ENCODE assay signal across 10 cellular contexts in the genomic region with DNA sequence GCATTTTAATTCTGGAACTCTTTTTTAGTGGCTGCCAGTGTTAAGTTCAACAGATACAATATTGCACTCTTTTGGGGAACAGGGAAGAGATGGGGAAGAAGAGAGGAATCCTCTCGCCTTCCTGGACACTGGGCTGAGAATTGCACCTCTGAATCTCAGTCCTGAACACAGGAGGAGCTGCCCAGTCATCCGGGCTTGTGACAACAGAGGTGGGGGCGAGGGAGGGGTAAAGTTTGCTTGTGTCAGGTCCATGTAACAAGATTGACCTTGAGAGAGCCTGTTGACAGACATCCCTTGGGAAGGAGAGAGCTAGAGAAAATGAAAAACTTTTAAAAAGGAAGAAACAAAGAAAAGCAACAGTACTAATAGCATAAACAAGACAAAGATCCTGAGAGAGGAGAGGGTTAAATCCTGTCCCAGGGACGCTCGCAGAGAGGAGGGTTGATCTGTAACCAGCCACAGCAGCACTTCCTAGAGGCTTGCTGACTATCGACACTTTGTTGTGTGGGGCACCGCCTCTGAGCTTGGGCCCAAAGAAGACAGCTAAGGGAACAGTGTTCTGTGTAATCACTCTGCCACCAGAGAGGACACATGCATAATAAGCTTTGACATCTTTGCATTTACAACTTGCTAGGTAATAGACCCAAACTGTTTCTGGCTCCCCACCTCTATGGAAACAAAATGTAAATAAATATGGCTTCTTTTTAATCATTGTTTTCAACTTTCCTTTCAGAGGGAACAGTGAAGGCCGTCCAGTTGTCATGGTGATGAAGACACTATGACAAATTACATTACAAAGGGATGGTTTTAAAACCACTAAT.
DNase-seq lines count a peak whose midpoint lies in the region; ATAC-seq and TF ChIP-seq lines count a peak whose summit lies in the region.
"Had no signal": no experiment of that assay in that cellular context is flagged by ENCODE, and none has a peak within 500 bp of the region (broad histone marks: within the 10 kb centered on the region; RNA-seq: fewer than 3 reads in every experiment).

No MANE protein-coding gene starts in this region.

- no peaks in the 10 kb centered on the region for H3K9me3 Mint-ChIP-seq in activated T-helper 17 cell treated with anti-CD3 and anti-CD28 coated beads, Interleukin-2, amount 50 U/mL, for 72 hours

- H3K79me2 ChIP-seq in parathyroid adenoma: no peaks in the 10 kb centered on the region

- no peaks in the 10 kb centered on the region for H3K9me3 ChIP-seq in parathyroid adenoma (ENCODE audit: control insufficient read depth, low read length)
- no peaks in the 10 kb centered on the region for H3K9me3 ChIP-seq in vagina

- ATAC-seq in left ventricle myocardium superior (peak; percentile 76), GM18861 (IDR thresholded peaks at IDR 0.05; ENCODE audit: unreplicated experiment) (no peak)
- ATAC-seq in activated T-helper 17 cell treated with anti-CD3 and anti-CD28 coated beads, Interleukin-2, amount 50 U/mL, for 72 hours (replicated peaks): no peak

- DNase-seq in HT-29 (ENCODE audit: low spot score) (peak; percentile 23), SHP77 (lab: John Stamatoyannopoulos, UW) (peak; percentile 46 to 66), left ventricle myocardium superior (no peak), SIG-M5 treated with dmso at 0.1 percent for 504 hours (lab: John Stamatoyannopoulos, UW; ENCODE audit: unreplicated experiment) (no peak), vagina (ENCODE audit: extremely low spot score in 2 of 2) (no peak)
- DNase-seq: activated CD4-positive, alpha-beta T cell treated with anti-CD3 and anti-CD28 coated beads, Interleukin-2, amount 50 U/mL, for 1 hour; NCI-H1105 had no signal

- H3K27me3 Mint-ChIP-seq in activated T-helper 17 cell treated with anti-CD3 and anti-CD28 coated beads, Interleukin-2, amount 50 U/mL, for 72 hours: no peaks in the 10 kb centered on the region

- H3K9ac ChIP-seq in parathyroid adenoma: no peak overlapping the region

- intact Hi-C loops in left ventricle myocardium superior (cut with micrococcal nuclease): no loop called here
- intact Hi-C loops in vagina (cut with DNase I): no loop called here

- H3K4me2 ChIP-seq in parathyroid adenoma (ENCODE audit: low read length): no peak overlapping the region

- H3K4me3 ChIP-seq in parathyroid adenoma (ENCODE audit: low read depth, low read length): no peak overlapping the region
- H3K4me3 ChIP-seq in vagina: no peak overlapping the region

- H3K27ac ChIP-seq in parathyroid adenoma (no peak overlapping the region), vagina (no peak overlapping the region)

- no peak overlapping the region for H3K27ac Mint-ChIP-seq in activated T-helper 17 cell treated with anti-CD3 and anti-CD28 coated beads, Interleukin-2, amount 50 U/mL, for 72 hours

- no peaks in the 10 kb centered on the region for H3K36me3 Mint-ChIP-seq in activated T-helper 17 cell treated with anti-CD3 and anti-CD28 coated beads, Interleukin-2, amount 50 U/mL, for 72 hours (ENCODE audit: low read depth)

- H3K4me1 Mint-ChIP-seq in activated T-helper 17 cell treated with anti-CD3 and anti-CD28 coated beads, Interleukin-2, amount 50 U/mL, for 72 hours: no peaks in the 10 kb centered on the region

- H2AFZ ChIP-seq in parathyroid adenoma: peak overlapping the region; percentile 10

- H3K4me3 Mint-ChIP-seq in activated T-helper 17 cell treated with anti-CD3 and anti-CD28 coated beads, Interleukin-2, amount 50 U/mL, for 72 hours: no peak overlapping the region

- TF ChIP-seq CTCF in parathyroid adenoma (IDR thresholded peaks at IDR 0.05) (no peak), vagina (IDR thresholded peaks at IDR 0.05) (no peak)

- no peaks in the 10 kb centered on the region for H3K36me3 ChIP-seq in parathyroid adenoma (ENCODE audit: control insufficient read depth, insufficient read depth, low read length)
- no peaks in the 10 kb centered on the region for H3K36me3 ChIP-seq in vagina

- H3K27me3 ChIP-seq in parathyroid adenoma (ENCODE audit: control insufficient read depth, insufficient read depth, low read length) (no peaks in the 10 kb centered on the region), vagina (no peaks in the 10 kb centered on the region)

- no peaks in the 10 kb centered on the region for H3K4me1 ChIP-seq in parathyroid adenoma
- no peaks in the 10 kb centered on the region for H3K4me1 ChIP-seq in vagina

- no peak for TF ChIP-seq POLR2A in vagina (IDR thresholded peaks at IDR 0.05)

Comparison
In these comparisons a context has a peak if more than half of its experiments do, and no peak if none do; other contexts are left out.
1. DNase-seq: peak in HT-29 (single experiment) and SHP77 (2 of 2); none in left ventricle myocardium superior (single experiment), SIG-M5 treated with dmso at 0.1 percent for 504 hours (single experiment) and vagina (0 of 2).